Comparison of ENCODE assay signal across 1 cellular context in genomic region chr10:123552760-123553554, GRCh38.
TF ChIP-seq lines count a peak whose summit lies in the region.

No MANE protein-coding gene starts in this region.

TF ChIP-seq in GM12878, 131 proteins besides CTCF, POLR2A, EP300 and RAD21 (continued from another document and continues in another):
- TF ChIP-seq NKRF (conservative IDR thresholded peaks at IDR 0.05) (no peak), IKZF2 (IDR thresholded peaks at IDR 0.05) (peak in 1 of 2 experiments; percentile 52; a peak in 2 of 4 replicates), BHLHE40 (IDR thresholded peaks at IDR 0.05; ENCODE audit: borderline replicate concordance in 1 of 2, low read depth in 2 of 2, low read length in 1 of 2) (peak; percentile 10 to 21; a peak in 1 of 4 replicates), CBX5 (IDR thresholded peaks at IDR 0.05; ENCODE audit: low read depth) (peak; percentile 47; the same call in 1 of the 2 replicates), JUND (IDR thresholded peaks at IDR 0.05; ENCODE audit: low read depth, low read length) (no peak), RBBP5 (conservative IDR thresholded peaks at IDR 0.05) (no peak), E2F8 (IDR thresholded peaks at IDR 0.05; ENCODE audit: low read depth, partially characterized antibody) (no peak), EGR1 (IDR thresholded peaks at IDR 0.05; ENCODE audit: borderline replicate concordance in 1 of 2, low read depth in 2 of 2, low read length in 2 of 2) (peak in 1 of 2 experiments; percentile 44; a peak in 1 of 3 replicates), TBL1XR1 (IDR thresholded peaks at IDR 0.05; ENCODE audit: low read depth, low read length) (no peak), ETV6 (conservative IDR thresholded peaks at IDR 0.05 in 1 of 2, IDR thresholded peaks at IDR 0.05 in 1 of 2; ENCODE audit: borderline replicate concordance in 1 of 2, low read depth in 1 of 2) (peak in 1 of 2 experiments; percentile 60; a peak in 2 of 4 replicates), NR2F1 (conservative IDR thresholded peaks at IDR 0.05) (0 out of 2 replicates have a peak, but pooled peaks have one; percentile 22), TCF12 (IDR thresholded peaks at IDR 0.05; ENCODE audit: low read depth, low read length) (peak; percentile 61; the same call in 1 of the 2 replicates), STAT1 (conservative IDR thresholded peaks at IDR 0.05) (no peak), HDAC6 (IDR thresholded peaks at IDR 0.05; ENCODE audit: unreplicated experiment) (no peak), CHD4 (IDR thresholded peaks at IDR 0.05) (no peak), PML (IDR thresholded peaks at IDR 0.05; ENCODE audit: low read length) (no peak), FOXM1 (IDR thresholded peaks at IDR 0.05; ENCODE audit: low read depth, low read length) (peak; percentile 75; the same call in 1 of the 2 replicates), MEF2A (IDR thresholded peaks at IDR 0.05; ENCODE audit: insufficient read depth, low read depth, low read length) (peak; percentile 82), PKNOX1 (IDR thresholded peaks at IDR 0.05) (0 out of 2 replicates have a peak, but pooled peaks have one; percentile 16), SREBF2 (IDR thresholded peaks at IDR 0.05; ENCODE audit: low read length) (no peak), RB1 (IDR thresholded peaks at IDR 0.05; ENCODE audit: borderline replicate concordance) (no peak), MTA2 (IDR thresholded peaks at IDR 0.05; ENCODE audit: low read depth) (peak; percentile 11; the same call in 1 of the 2 replicates), RCOR1 (conservative IDR thresholded peaks at IDR 0.05; ENCODE audit: low read depth, low read length) (no peak), BCL3 (IDR thresholded peaks at IDR 0.05; ENCODE audit: borderline replicate concordance, insufficient read depth, low read depth, low read length, poor library complexity, severe bottlenecking) (peak; percentile 93), BMI1 (IDR thresholded peaks at IDR 0.05; ENCODE audit: borderline replicate concordance) (no peak), ZBED1 (IDR thresholded peaks at IDR 0.05; ENCODE audit: borderline replicate concordance) (peak; percentile 33; the same call in 1 of the 2 replicates), PBX3 (IDR thresholded peaks at IDR 0.05; ENCODE audit: insufficient replicate concordance, low read depth, low read length) (peak; percentile 68), SP1 (IDR thresholded peaks at IDR 0.05; ENCODE audit: low read depth, low read length) (peak; percentile 45), ZNF622 (IDR thresholded peaks at IDR 0.05) (no peak), NFIC (IDR thresholded peaks at IDR 0.05; ENCODE audit: low read depth, low read length) (peak; percentile 72), CUX1 (IDR thresholded peaks at IDR 0.05; ENCODE audit: insufficient replicate concordance, low read depth, low read length) (peak; percentile 70), CREM (IDR thresholded peaks at IDR 0.05; ENCODE audit: low read depth) (peak; percentile 44; the same call in 1 of the 2 replicates), EED (IDR thresholded peaks at IDR 0.05; ENCODE audit: low read depth) (peak; percentile 94), GATAD2B (conservative IDR thresholded peaks at IDR 0.05; ENCODE audit: low read depth) (0 out of 2 replicates have a peak, but pooled peaks have one; percentile 50), ATF2 (IDR thresholded peaks at IDR 0.05; ENCODE audit: low read length) (peak; percentile 70; the same call in 1 of the 2 replicates), MYC (IDR thresholded peaks at IDR 0.05; ENCODE audit: insufficient read depth, insufficient read length, insufficient replicate concordance, low read length, severe bottlenecking) (no peak), SPI1 (IDR thresholded peaks at IDR 0.05; ENCODE audit: borderline replicate concordance, insufficient read depth, low read depth, low read length) (peak; percentile 57; the same call in 1 of the 2 replicates), RELA (IDR thresholded peaks at IDR 0.05; ENCODE audit: borderline replicate concordance, partially characterized antibody) (no peak)
- TF ChIP-seq, protein P1, sequence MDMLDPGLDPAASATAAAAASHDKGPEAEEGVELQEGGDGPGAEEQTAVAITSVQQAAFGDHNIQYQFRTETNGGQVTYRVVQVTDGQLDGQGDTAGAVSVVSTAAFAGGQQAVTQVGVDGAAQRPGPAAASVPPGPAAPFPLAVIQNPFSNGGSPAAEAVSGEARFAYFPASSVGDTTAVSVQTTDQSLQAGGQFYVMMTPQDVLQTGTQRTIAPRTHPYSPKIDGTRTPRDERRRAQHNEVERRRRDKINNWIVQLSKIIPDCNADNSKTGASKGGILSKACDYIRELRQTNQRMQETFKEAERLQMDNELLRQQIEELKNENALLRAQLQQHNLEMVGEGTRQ (IDR thresholded peaks at IDR 0.05; ENCODE audit: borderline replicate concordance, low read depth, low read length), result no peak
- TF ChIP-seq, protein P2, sequence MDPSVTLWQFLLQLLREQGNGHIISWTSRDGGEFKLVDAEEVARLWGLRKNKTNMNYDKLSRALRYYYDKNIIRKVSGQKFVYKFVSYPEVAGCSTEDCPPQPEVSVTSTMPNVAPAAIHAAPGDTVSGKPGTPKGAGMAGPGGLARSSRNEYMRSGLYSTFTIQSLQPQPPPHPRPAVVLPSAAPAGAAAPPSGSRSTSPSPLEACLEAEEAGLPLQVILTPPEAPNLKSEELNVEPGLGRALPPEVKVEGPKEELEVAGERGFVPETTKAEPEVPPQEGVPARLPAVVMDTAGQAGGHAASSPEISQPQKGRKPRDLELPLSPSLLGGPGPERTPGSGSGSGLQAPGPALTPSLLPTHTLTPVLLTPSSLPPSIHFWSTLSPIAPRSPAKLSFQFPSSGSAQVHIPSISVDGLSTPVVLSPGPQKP (IDR thresholded peaks at IDR 0.05; ENCODE audit: low read depth, low read length), result 0 out of 2 replicates have a peak, but pooled peaks have one; percentile 16
- TF ChIP-seq, protein P3, sequence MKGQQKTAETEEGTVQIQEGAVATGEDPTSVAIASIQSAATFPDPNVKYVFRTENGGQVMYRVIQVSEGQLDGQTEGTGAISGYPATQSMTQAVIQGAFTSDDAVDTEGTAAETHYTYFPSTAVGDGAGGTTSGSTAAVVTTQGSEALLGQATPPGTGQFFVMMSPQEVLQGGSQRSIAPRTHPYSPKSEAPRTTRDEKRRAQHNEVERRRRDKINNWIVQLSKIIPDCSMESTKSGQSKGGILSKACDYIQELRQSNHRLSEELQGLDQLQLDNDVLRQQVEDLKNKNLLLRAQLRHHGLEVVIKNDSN (IDR thresholded peaks at IDR 0.05; ENCODE audit: borderline replicate concordance, extremely low read length, insufficient read depth, low read depth, low read length), result no peak
- TF ChIP-seq, protein P4, sequence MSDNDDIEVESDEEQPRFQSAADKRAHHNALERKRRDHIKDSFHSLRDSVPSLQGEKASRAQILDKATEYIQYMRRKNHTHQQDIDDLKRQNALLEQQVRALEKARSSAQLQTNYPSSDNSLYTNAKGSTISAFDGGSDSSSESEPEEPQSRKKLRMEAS (IDR thresholded peaks at IDR 0.05; ENCODE audit: low read depth, low read length), result 0 out of 2 replicates have a peak, but pooled peaks have one; percentile 29
